Comparison of ENCODE assay signal across 8 cellular contexts in the genomic region with DNA sequence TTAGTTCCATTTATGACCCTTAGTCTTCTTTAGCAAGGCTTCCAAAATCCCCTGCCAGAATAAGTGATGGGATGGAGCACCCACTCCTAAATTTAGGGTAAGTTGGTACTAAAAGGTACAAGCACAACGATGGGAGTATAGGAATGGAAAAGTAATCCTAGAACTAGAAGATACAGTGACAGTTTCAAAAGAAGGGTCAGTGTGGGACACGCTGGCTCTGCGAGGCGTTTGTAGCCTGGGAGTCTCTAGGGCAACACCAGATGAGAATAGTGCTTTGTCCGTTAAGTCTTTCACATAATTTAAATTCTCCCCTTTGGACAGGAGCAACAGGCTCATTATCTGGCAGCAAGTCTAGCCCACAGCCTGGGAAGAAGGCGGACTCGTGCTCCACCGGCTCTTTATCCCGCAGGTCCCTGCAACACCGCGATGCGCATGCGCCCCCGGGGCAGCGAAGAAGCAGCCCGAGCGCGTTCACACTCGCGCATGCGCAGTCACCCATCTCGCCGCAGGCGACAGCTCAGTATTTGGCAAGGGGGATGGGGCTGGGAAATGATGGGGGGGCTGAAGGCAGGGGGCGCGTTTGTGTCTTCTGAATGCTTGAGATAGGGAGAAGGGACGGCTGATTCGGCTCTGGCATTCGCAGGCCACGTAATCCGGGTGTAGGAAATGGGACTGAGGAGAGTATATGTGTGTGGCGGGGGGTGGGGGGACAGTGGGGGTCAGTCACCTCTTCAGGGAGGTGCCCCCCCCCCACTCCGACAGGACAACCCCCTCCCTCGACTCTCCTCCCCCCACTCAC. TPM values are rescaled to one million over a fixed set of nuclear protein-coding genes. Genes with fewer than 3 reads are reported as not detected.
DNase-seq lines count a peak whose midpoint lies in the region; ATAC-seq and TF ChIP-seq lines count a peak whose summit lies in the region.

No MANE protein-coding gene starts in this region.

- H3K36me3 ChIP-seq in ectodermal cell (ENCODE audit: control insufficient read depth, insufficient read depth, low read length): no peaks in the 10 kb centered on the region
- H3K36me3 ChIP-seq in lower lobe of right lung: peaks cover 3% of the 10 kb centered on the region

- peaks cover 36% of the 10 kb centered on the region for H3K4me1 Mint-ChIP-seq in activated CD8-positive, alpha-beta T cell treated with anti-CD3 and anti-CD28 coated beads for 36 hours (ENCODE audit: low read depth)

- DNase-seq in AML-193 (lab: John Stamatoyannopoulos, UW) (peak; percentile 85 to 88), GM19240 (ENCODE audit: insufficient read length, low spot score) (peak; percentile 79), HL-60 (ENCODE audit: low read depth in 1 of 2, low spot score in 1 of 2) (peak; percentile 85 to 95), NCI-H82 treated with DMSO at 0.1 percent for 48 hours (lab: John Stamatoyannopoulos, UW; ENCODE audit: unreplicated experiment) (peak; percentile 83), lower lobe of right lung (peak; percentile 98)
- peak; percentile 96 for DNase-seq in activated CD8-positive, alpha-beta T cell treated with anti-CD3 and anti-CD28 coated beads for 36 hours
- peak; percentile 95 to 96 for DNase-seq in stimulated activated CD4-positive, alpha-beta T cell treated with anti-CD3 and anti-CD28 coated beads, Interleukin-4, amount 100 ng/mL, for 48 hours (ENCODE audit: low read depth in 2 of 2)

- peak overlapping the region; percentile 98 for H3K27ac Mint-ChIP-seq in activated CD8-positive, alpha-beta T cell treated with anti-CD3 and anti-CD28 coated beads for 36 hours

- peaks cover 4% of the 10 kb centered on the region for H3K9me3 Mint-ChIP-seq in activated CD8-positive, alpha-beta T cell treated with anti-CD3 and anti-CD28 coated beads for 36 hours

- H3K27ac ChIP-seq in HL-60 (replicated peaks) (peak overlapping the region; percentile 88), ectodermal cell (ENCODE audit: insufficient read depth, low read depth, low read length, poor library complexity, severe bottlenecking) (peak overlapping the region; percentile 88), lower lobe of right lung (peak overlapping the region; percentile 96)

- TF ChIP-seq CTCF in HL-60 (IDR thresholded peaks at IDR 0.05; ENCODE audit: insufficient read depth, low read length) (no peak), lower lobe of right lung (IDR thresholded peaks at IDR 0.05) (no peak)
- no peak for TF ChIP-seq CTCF in activated CD8-positive, alpha-beta T cell treated with anti-CD3 and anti-CD28 coated beads for 36 hours (IDR thresholded peaks at IDR 0.05)

- CTCF ChIA-PET in activated CD8-positive, alpha-beta T cell treated with anti-CD3 and anti-CD28 coated beads for 36 hours (lab: Charles Lee): interaction anchor here (0.7 to 1.4 kb wide), 4 partner anchors 17 to 110 kb away, joined by 3 to 5 read pairs (median 3); partner anchors contain the start of gene NXPH3

- H3K4me3 ChIP-seq in HL-60 (replicated peaks; ENCODE audit: insufficient read depth, low read length) (peak overlapping the region; percentile 76), ectodermal cell (ENCODE audit: insufficient read depth, low read depth, low read length) (peak overlapping the region; percentile 74), lower lobe of right lung (peak overlapping the region; percentile 76)

- H3K9me3 ChIP-seq in ectodermal cell (ENCODE audit: control insufficient read depth, low read length) (no peaks in the 10 kb centered on the region), lower lobe of right lung (no peaks in the 10 kb centered on the region)

- peaks cover 6% of the 10 kb centered on the region for H3K4me1 ChIP-seq in ectodermal cell (ENCODE audit: control insufficient read depth, insufficient read depth, low read length)
- H3K4me1 ChIP-seq in lower lobe of right lung: peaks cover 54% of the 10 kb centered on the region

- intact Hi-C loops in activated CD8-positive, alpha-beta T cell treated with anti-CD3 and anti-CD28 coated beads for 36 hours (cut with micrococcal nuclease): no loop called here
- intact Hi-C loops in lower lobe of right lung (cut with DNase I): no loop called here

- peak overlapping the region; percentile 94 for H3K4me3 Mint-ChIP-seq in activated CD8-positive, alpha-beta T cell treated with anti-CD3 and anti-CD28 coated beads for 36 hours

- ATAC-seq in activated CD8-positive, alpha-beta T cell treated with anti-CD3 and anti-CD28 coated beads for 36 hours: peak; percentile 58
- peak; percentile 89 for ATAC-seq in lower lobe of right lung

- H3K27me3 ChIP-seq in HL-60 (ENCODE audit: insufficient read depth, poor library complexity, severe bottlenecking) (no peaks in the 10 kb centered on the region), ectodermal cell (ENCODE audit: control insufficient read depth, insufficient read depth, low read length, poor library complexity, severe bottlenecking) (no peaks in the 10 kb centered on the region), lower lobe of right lung (ENCODE audit: low read depth) (no peaks in the 10 kb centered on the region)

- WGBS in ectodermal cell, 2 experiments: 1% methylated on average over 32 to 33 of the region's 34 CpGs

- POLR2A ChIA-PET in activated CD8-positive, alpha-beta T cell treated with anti-CD3 and anti-CD28 coated beads for 36 hours (lab: Charles Lee): interaction anchor here (0.5 to 1.0 kb wide), 9 partner anchors 8 to 291 kb away, joined by 3 to 6 read pairs (median 3); no protein-coding TSS in a partner anchor

- H3K36me3 Mint-ChIP-seq in activated CD8-positive, alpha-beta T cell treated with anti-CD3 and anti-CD28 coated beads for 36 hours (ENCODE audit: low read depth): peaks cover 31% of the 10 kb centered on the region

- H3K27me3 Mint-ChIP-seq in activated CD8-positive, alpha-beta T cell treated with anti-CD3 and anti-CD28 coated beads for 36 hours: no peaks in the 10 kb centered on the region

RNA-seq across cellular contexts. Expression of gene SPOP, which starts 0.6 kb away (rescaled TPM):
- total RNA-seq in activated CD8-positive, alpha-beta T cell treated with anti-CD3 and anti-CD28 coated beads for 36 hours: 10 to 100 TPM; 61.6 to 63.5 TPM
- polyA plus RNA-seq in ectodermal cell (2013, experiment 1 of 4): 43.9 TPM
- polyA plus RNA-seq in ectodermal cell (2013, experiment 2 of 4): 46.4 TPM
- 42.5 TPM for polyA plus RNA-seq in ectodermal cell (2013, experiment 3 of 4)
- 41.5 TPM for polyA plus RNA-seq in ectodermal cell (2013, experiment 4 of 4)
- 81.8 TPM for total RNA-seq in lower lobe of right lung

RNA-seq across cellular contexts. Expression of gene SLC35B1, which starts 30.4 kb away (rescaled TPM):
- 10 to 100 TPM; 38.6 to 46.6 TPM for total RNA-seq in activated CD8-positive, alpha-beta T cell treated with anti-CD3 and anti-CD28 coated beads for 36 hours
- polyA plus RNA-seq in ectodermal cell (2013, experiment 1 of 4): 65.7 TPM
- 70.4 TPM for polyA plus RNA-seq in ectodermal cell (2013, experiment 2 of 4)
- polyA plus RNA-seq in ectodermal cell (2013, experiment 3 of 4): 56.3 TPM
- polyA plus RNA-seq in ectodermal cell (2013, experiment 4 of 4): 65.6 TPM
- total RNA-seq in lower lobe of right lung: 38.9 TPM

Comparison
In these comparisons a context has a peak if more than half of its experiments do, and no peak if none do; other contexts are left out.
1. Peak in every context shown above with its lines: DNase-seq, ATAC-seq, H3K4me3 ChIP-seq and H3K27ac ChIP-seq.